9 cellular contexts compared by ENCODE assay signal in the genomic region with DNA sequence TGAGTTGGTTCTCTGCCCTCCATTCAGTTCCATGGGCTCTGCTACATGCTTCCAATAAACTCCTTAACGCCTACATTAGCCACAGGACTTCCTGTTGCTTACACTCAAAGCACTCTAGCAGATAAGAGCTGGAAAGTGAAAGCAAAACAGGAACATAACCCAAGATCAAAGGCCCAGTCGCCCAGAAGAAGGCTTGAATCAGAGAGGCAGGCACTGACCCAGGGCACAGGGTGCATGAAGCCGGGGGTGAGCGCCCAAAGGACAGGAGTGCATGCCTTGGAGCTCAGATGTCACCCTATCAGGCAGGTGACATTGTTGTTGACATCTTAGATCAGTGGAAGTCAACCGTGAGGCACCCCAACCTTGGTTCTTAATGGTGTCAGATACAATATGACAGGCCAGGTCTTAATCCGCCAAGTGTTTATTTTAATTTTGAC.
DNase-seq lines count a peak whose midpoint lies in the region; ATAC-seq, FAIRE-seq and TF ChIP-seq lines count a peak whose summit lies in the region.
"Had no signal": no experiment of that assay in that cellular context is flagged by ENCODE, and none has a peak within 500 bp of the region (broad histone marks: within the 10 kb centered on the region; RNA-seq: fewer than 3 reads in every experiment).

No MANE protein-coding gene starts in this region.

- no peaks in the 10 kb centered on the region for H3K9me3 ChIP-seq in CD4-positive, CD25-positive, alpha-beta regulatory T cell (ENCODE audit: control insufficient read depth in 2 of 2, low read length in 2 of 2)
- H3K9me3 ChIP-seq in MG63, result no peaks in the 10 kb centered on the region

- H3K4me3 ChIP-seq in CD4-positive, CD25-positive, alpha-beta regulatory T cell (ENCODE audit: low read depth, low read length), result peak overlapping the region; percentile 68
- H3K4me3 ChIP-seq in HL-60 (replicated peaks; ENCODE audit: insufficient read depth, low read length) (no peak overlapping the region), coronary artery (no peak overlapping the region), MG63 (no peak overlapping the region)

- peaks cover 28% of the 10 kb centered on the region for H3K4me1 ChIP-seq in CD4-positive, CD25-positive, alpha-beta regulatory T cell (ENCODE audit: control insufficient read depth, insufficient read depth, low read length, poor library complexity, severe bottlenecking)

- no peaks in the 10 kb centered on the region for H3K27me3 ChIP-seq in CD4-positive, CD25-positive, alpha-beta regulatory T cell (ENCODE audit: control insufficient read depth, insufficient read depth, low read length)
- H3K27me3 ChIP-seq in HL-60 (ENCODE audit: insufficient read depth, poor library complexity, severe bottlenecking), result no peaks in the 10 kb centered on the region
- no peaks in the 10 kb centered on the region for H3K27me3 ChIP-seq in MG63

- peaks cover 13 to 60% (median 34%) of the 10 kb centered on the region in 4 donors for H3K4me1 Mint-ChIP-seq in CD4-positive, CD25-positive, alpha-beta regulatory T cell

- no peaks in the 10 kb centered on the region for H3K36me3 Mint-ChIP-seq in CD4-positive, CD25-positive, alpha-beta regulatory T cell

- H3K4me3 Mint-ChIP-seq in CD4-positive, CD25-positive, alpha-beta regulatory T cell, result peak overlapping the region; percentile 24 to 80 (median 50)

- H3K36me3 ChIP-seq in CD4-positive, CD25-positive, alpha-beta regulatory T cell (ENCODE audit: control insufficient read depth, insufficient read depth, low read length), result no peaks in the 10 kb centered on the region
- H3K36me3 ChIP-seq in MG63, result no peaks in the 10 kb centered on the region

- no peak for FAIRE-seq in frontal cortex (lab: Jason Lieb, UNC)
- FAIRE-seq: bronchial epithelial cell had no signal

- peak overlapping the region; percentile 64 for H3K27ac ChIP-seq in CD4-positive, CD25-positive, alpha-beta regulatory T cell (ENCODE audit: insufficient read depth, low read length, poor library complexity, severe bottlenecking)
- H3K27ac ChIP-seq in HL-60 (replicated peaks) (peak overlapping the region; percentile 42), coronary artery (no peak overlapping the region)

- ATAC-seq in CD4-positive, CD25-positive, alpha-beta regulatory T cell (ENCODE audit: low read depth in 2 of 2), result peak; percentile 81 to 94
- peak; percentile 80 for ATAC-seq in GM19438 (IDR thresholded peaks at IDR 0.05; ENCODE audit: low read depth, unreplicated experiment)

- peaks cover 0 to 2% (median 0%) of the 10 kb centered on the region in 7 donors for H3K9me3 Mint-ChIP-seq in CD4-positive, CD25-positive, alpha-beta regulatory T cell

- peak overlapping the region; percentile 80 to 94 (median 82) for H3K27ac Mint-ChIP-seq in CD4-positive, CD25-positive, alpha-beta regulatory T cell

- no peak for TF ChIP-seq CTCF in HL-60 (IDR thresholded peaks at IDR 0.05; ENCODE audit: insufficient read depth, low read length)
- no peak for TF ChIP-seq CTCF in coronary artery (IDR thresholded peaks at IDR 0.05)

- H3K27me3 Mint-ChIP-seq in CD4-positive, CD25-positive, alpha-beta regulatory T cell, result peaks cover 2% of the 10 kb centered on the region

- peak; percentile 22 to 88 (median 71) for DNase-seq in CD4-positive, CD25-positive, alpha-beta regulatory T cell
- peak in 1 of 2 experiments; percentile 70 for DNase-seq in HL-60 (ENCODE audit: low read depth in 1 of 2, low spot score in 1 of 2)
- peak; percentile 12 for DNase-seq in T-helper 22 cell (ENCODE audit: low read depth)
- peak; percentile 59 for DNase-seq in coronary artery (ENCODE audit: low spot score)
- DNase-seq in stimulated activated CD4-positive, alpha-beta T cell treated with anti-CD3 and anti-CD28 coated beads, Interleukin-2, amount 100 ng/mL, for 4 hours (ENCODE audit: low read depth), result peak; percentile 37
- DNase-seq in frontal cortex (ENCODE audit: low spot score in 2 of 2), result no peak
- DNase-seq in MG63, result no peak

Comparison
In these comparisons a context has a peak if more than half of its experiments do, and no peak if none do; other contexts are left out.
1. DNase-seq: peak in CD4-positive, CD25-positive, alpha-beta regulatory T cell (3 of 3), T-helper 22 cell (single experiment), coronary artery (single experiment) and stimulated activated CD4-positive, alpha-beta T cell treated with anti-CD3 and anti-CD28 coated beads, Interleukin-2, amount 100 ng/mL, for 4 hours (single experiment); none in frontal cortex (0 of 2) and MG63 (single experiment).
2. H3K27ac ChIP-seq: peak in CD4-positive, CD25-positive, alpha-beta regulatory T cell (single experiment) and HL-60 (single experiment); none in coronary artery (0 of 2).